ENCODE assay signal across 8 cellular contexts in genomic region chr10:73906524-73907447, GRCh38. TPM values are rescaled to one million over a fixed set of nuclear protein-coding genes. Genes with fewer than 3 reads are reported as not detected.
A peak's percentile ranks its signal among the peaks of the same experiment; 100 is the strongest.
DNase-seq lines count a peak whose midpoint lies in the region; ATAC-seq, FAIRE-seq and TF ChIP-seq lines count a peak whose summit lies in the region.

No MANE protein-coding gene starts in this region.

- intact Hi-C loops in Right ventricle myocardium inferior (cut with DNase I), result no loop called here
- intact Hi-C loops in cardiac septum (cut with DNase I), result loop anchor here (2.0 kb wide), 1 partner anchor 20 kb away; no protein-coding TSS in a partner anchor
- intact Hi-C loops in left ventricle myocardium superior (cut with micrococcal nuclease), result no loop called here

- H3K27me3 ChIP-seq in skeletal muscle satellite cell (ENCODE audit: control insufficient read depth, insufficient read depth, low read length), result no peaks in the 10 kb centered on the region

- FAIRE-seq in GM12891 (lab: Jason Lieb, UNC), result no peak

- H3K4me2 ChIP-seq in skeletal muscle satellite cell (ENCODE audit: low read length), result peak overlapping the region; percentile 73

- DNase-seq in Right ventricle myocardium inferior (ENCODE audit: missing footprints), result peak; percentile 81
- no peak for DNase-seq in cardiac septum (ENCODE audit: low spot score)
- DNase-seq in left ventricle myocardium superior, result peak; percentile 72
- DNase-seq in GM12891 (ENCODE audit: insufficient read length, low spot score), result no peak
- no peak for DNase-seq in central memory CD4-positive, alpha-beta T cell

- no peak for TF ChIP-seq CTCF in WI38 (IDR thresholded peaks at IDR 0.05; ENCODE audit: low read depth, low read length)

- H3K9me3 ChIP-seq in skeletal muscle satellite cell (replicated peaks; ENCODE audit: low read length), result no peaks in the 10 kb centered on the region

- no peak for TF ChIP-seq POLR2A in GM12891 (IDR thresholded peaks at IDR 0.05; ENCODE audit: low read depth, low read length)

- H3K4me3 ChIP-seq in WI38 (ENCODE audit: low read depth, low read length) (peak overlapping the region; percentile 41), skeletal muscle satellite cell (ENCODE audit: low read length) (peak overlapping the region; percentile 35)

- H3K36me3 ChIP-seq in skeletal muscle satellite cell (ENCODE audit: insufficient read depth, low read length), result no peaks in the 10 kb centered on the region

- H3K9ac ChIP-seq in skeletal muscle satellite cell (ENCODE audit: low read depth, low read length), result peak overlapping the region; percentile 69

- peaks cover 59% of the 10 kb centered on the region for H3K4me1 ChIP-seq in skeletal muscle satellite cell (ENCODE audit: control insufficient read depth, insufficient read depth, low read length)

- peak; percentile 86 for ATAC-seq in Right ventricle myocardium inferior
- peak; percentile 82 for ATAC-seq in left ventricle myocardium superior
- ATAC-seq in HG02981 (IDR thresholded peaks at IDR 0.05; ENCODE audit: unreplicated experiment), result no peak

TF ChIP-seq in GM12891, 5 proteins besides CTCF, POLR2A, EP300 and RAD21:
- no peak for TF ChIP-seq SPI1 (IDR thresholded peaks at IDR 0.05; ENCODE audit: low read depth, low read length)
- no peak for TF ChIP-seq POLR2AphosphoS5 (IDR thresholded peaks at IDR 0.05; ENCODE audit: low read depth, low read length)
- no peak for TF ChIP-seq PAX5 (IDR thresholded peaks at IDR 0.05; ENCODE audit: insufficient read depth, low read length, severe bottlenecking)

RNA-seq across cellular contexts. Expression of gene PLAU, which starts 4.1 kb away (rescaled TPM):
- total RNA-seq in Right ventricle myocardium inferior (8.5 TPM), cardiac septum (15.3 TPM), left ventricle myocardium superior (6.6 TPM)
- total RNA-seq in skeletal muscle satellite cell (2012; rRNA removed), result 41.6 and 76.4 TPM in 2 replicates
- 0.73 TPM for polyA plus RNA-seq in GM12891 (2012; ENCODE audit: low read depth, missing spikeins)

RNA-seq across cellular contexts. Expression of gene CAMK2G, which starts 32.4 kb away (rescaled TPM):
- 11.7 TPM for total RNA-seq in Right ventricle myocardium inferior
- 12.7 TPM for total RNA-seq in cardiac septum
- total RNA-seq in left ventricle myocardium superior, result 11.9 TPM
- total RNA-seq in skeletal muscle satellite cell (2012; rRNA removed), result 13.2 and 18.8 TPM in 2 replicates
- 10.9 TPM for polyA plus RNA-seq in GM12891 (2012; ENCODE audit: low read depth, missing spikeins)

Comparison
In these comparisons a context has a peak if more than half of its experiments do, and no peak if none do; other contexts are left out.
1. DNase-seq: peak in Right ventricle myocardium inferior (single experiment) and left ventricle myocardium superior (single experiment); none in cardiac septum (single experiment), GM12891 (single experiment) and central memory CD4-positive, alpha-beta T cell (single experiment).